Comparison of ENCODE assay signal across 33 cellular contexts in the genomic region with DNA sequence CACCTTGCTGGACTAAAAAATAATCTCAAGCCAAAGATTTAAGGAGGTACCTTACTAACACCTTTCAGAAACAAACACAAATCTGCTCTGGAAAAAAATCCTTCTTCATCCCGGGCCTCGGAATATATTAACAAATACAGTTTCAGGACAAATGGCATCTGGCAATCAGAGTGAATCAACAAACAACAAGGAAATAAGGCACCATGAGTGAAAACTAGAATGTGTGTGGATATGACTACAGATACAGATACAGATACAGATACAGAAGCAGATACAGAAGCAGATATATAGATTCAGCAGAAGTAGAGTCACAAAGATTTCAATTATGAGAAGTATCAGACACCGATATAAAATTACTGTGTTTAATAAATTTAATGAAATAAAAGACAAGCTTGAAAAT.
"Had no signal": no experiment of that assay in that cellular context is flagged by ENCODE, and none has a peak within 500 bp of the region (broad histone marks: within the 10 kb centered on the region; RNA-seq: fewer than 3 reads in every experiment).

No MANE protein-coding gene starts in this region.

- H3K27me3 ChIP-seq: MG63 had no signal

- DNase-seq: MG63, MM.1S, MV-4-11, NCI-H1048, NCI-H1092, NCI-H1092 treated with DMSO at 0.1 percent for 48 hours, NCI-H1105, NCI-H1105 treated with DMSO at 0.1 percent for 48 hours, NCI-H1417 treated with DMSO at 0.1 percent for 48 hours, NCI-H1436, NCI-H1436 treated with DMSO at 0.1 percent for 48 hours, NCI-H1694, NCI-H1694 treated with DMSO at 0.1 percent for 48 hours, NCI-H187, NCI-H187 treated with DMSO at 0.1 percent for 48 hours, NCI-H1930, NCI-H2029, NCI-H2029 treated with DMSO at 0.1 percent for 48 hours, NCI-H2081, NCI-H2081 treated with DMSO at 0.1 percent for 48 hours, NCI-H2107, NCI-H2171, NCI-H2171 treated with DMSO at 0.1 percent for 48 hours, NCI-H2227 treated with DMSO at 0.1 percent for 48 hours, NCI-H226, NCI-H345, NCI-H446, NCI-H446 treated with DMSO at 0.1 percent for 48 hours, NCI-H510A, NCI-H510A treated with DMSO at 0.1 percent for 48 hours, NCI-H524, NCI-H524 treated with DMSO at 0.1 percent for 48 hours, NCI-H526 had no signal

- H3K4me3 ChIP-seq: MG63 had no signal
